In the genomic region with DNA sequence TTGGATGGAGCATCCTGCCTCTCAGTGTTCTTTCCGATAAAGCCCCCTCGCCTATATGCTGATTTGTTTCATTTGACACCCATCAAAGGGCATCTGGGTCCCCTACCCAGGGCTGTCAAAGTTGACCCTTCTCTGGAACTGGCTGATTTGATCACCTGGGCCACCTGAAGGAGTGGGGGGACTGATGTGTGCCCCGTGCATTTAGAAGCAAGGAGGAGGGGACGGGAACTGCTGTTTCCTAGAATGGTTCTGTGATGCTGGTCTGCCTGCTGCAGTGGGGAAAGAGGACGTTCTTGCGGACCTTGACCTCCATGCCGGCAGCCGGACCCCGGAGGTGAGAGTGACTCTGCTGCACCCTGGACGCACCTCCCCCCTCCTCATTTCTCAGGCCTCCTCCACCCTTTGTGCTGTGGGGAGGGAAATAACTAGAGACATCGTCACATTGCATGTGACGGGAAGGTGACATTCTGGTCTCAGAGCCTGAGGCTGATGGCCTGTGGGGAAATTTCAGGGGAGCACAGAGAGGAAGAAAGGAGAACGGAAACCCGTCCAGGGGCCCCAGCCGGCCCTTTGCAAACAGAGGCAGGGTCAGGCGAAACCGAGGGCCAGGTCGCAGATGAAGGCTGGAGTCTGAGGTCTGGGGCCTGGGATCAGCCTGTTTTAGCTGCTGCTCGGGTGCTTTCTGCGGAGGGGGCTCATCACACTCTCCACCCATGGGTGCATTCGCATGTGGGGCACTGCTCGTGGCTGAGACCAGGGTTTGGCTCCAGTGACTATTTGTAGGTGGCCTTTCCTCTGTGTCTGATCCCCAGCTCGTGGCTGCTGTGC, we compare ENCODE assay signal across 14 cellular contexts. TPM values are rescaled to one million over a fixed set of nuclear protein-coding genes. Genes with fewer than 3 reads are reported as not detected.
DNase-seq lines count a peak whose midpoint lies in the region; ATAC-seq and TF ChIP-seq lines count a peak whose summit lies in the region.
"Had no signal": no experiment of that assay in that cellular context is flagged by ENCODE, and none has a peak within 500 bp of the region (broad histone marks: within the 10 kb centered on the region; RNA-seq: fewer than 3 reads in every experiment).

No MANE protein-coding gene starts in this region.

- no peaks in the 10 kb centered on the region for H3K9me3 ChIP-seq in gastrocnemius medialis

- no peak for ATAC-seq in gastrocnemius medialis
- ATAC-seq in GM21526 (IDR thresholded peaks at IDR 0.05; ENCODE audit: low FRiP score, unreplicated experiment) = no peak

- H3K4me3 ChIP-seq in H7 (ENCODE audit: insufficient read depth, low read depth, low read length) = no peak overlapping the region
- H3K4me3 ChIP-seq in gastrocnemius medialis = no peak overlapping the region
- H3K4me3 ChIP-seq: MG63 had no signal

- intact Hi-C loops in gastrocnemius medialis (cut with DNase I; ENCODE audit: low total_unique reads) = no loop called here

- H3K4me1 ChIP-seq in gastrocnemius medialis = peaks cover 9 to 27% of the 10 kb centered on the region in 2 donors

- DNase-seq in H7 (peak; percentile 44), left kidney (ENCODE audit: low read depth, low spot score) (peak; percentile 37), gastrocnemius medialis (peak in 1 of 2 donors; percentile 7), RKO (ENCODE audit: low spot score) (no peak), NCI-H1436 treated with DMSO at 0.1 percent for 48 hours (lab: John Stamatoyannopoulos, UW) (no peak), foreskin melanocyte (no peak)
- peak; percentile 35 for DNase-seq in activated CD8-positive, alpha-beta memory T cell treated with anti-CD3 and anti-CD28 coated beads, Interleukin-2, amount 50 U/mL, for 48 hours
- DNase-seq: effector CD4-positive, alpha-beta T cell; NCI-H345 had no signal

- no peak for TF ChIP-seq CTCF in gastrocnemius medialis (IDR thresholded peaks at IDR 0.05 in 4 of 5, conservative IDR thresholded peaks at IDR 0.05 in 1 of 5)

- H3K27me3 ChIP-seq in H7 (ENCODE audit: control insufficient read depth, insufficient read depth, low read length) (no peaks in the 10 kb centered on the region), gastrocnemius medialis (peaks cover 33 to 42% (median 37%) of the 10 kb centered on the region in 3 donors)

- no peak for TF ChIP-seq POLR2A in gastrocnemius medialis (IDR thresholded peaks at IDR 0.05)

- in situ Hi-C loops in gastrocnemius medialis (cut with MboI; ENCODE audit: low sequenced_read_pairs in 4 of 4) = no loop called here

- peak overlapping the region in 3 of 4 donors; percentile 38 to 59 (median 50) for H3K27ac ChIP-seq in gastrocnemius medialis

- H3K36me3 ChIP-seq in H7 (replicated peaks; ENCODE audit: control insufficient read depth, insufficient read depth, low read length) (no peaks in the 10 kb centered on the region), gastrocnemius medialis (no peaks in the 10 kb centered on the region)
- H3K36me3 ChIP-seq: MG63 had no signal

RNA-seq across cellular contexts. Expression of gene CRYAA, which starts 25.7 kb away (rescaled TPM):
- total RNA-seq in H7 (2014; rRNA removed; shearing (Covaris generic)) = not detected in 2 replicates
- not detected for total RNA-seq in gastrocnemius medialis
- total RNA-seq: activated CD4-positive, alpha-beta T cell treated with anti-CD3 and anti-CD28 coated beads for 36 hours; glomerular endothelial cell; SK-MEL-5 had no signal

Comparison
In these comparisons a context has a peak if more than half of its experiments do, and no peak if none do; other contexts are left out.
1. DNase-seq: peak in H7 (single experiment), activated CD8-positive, alpha-beta memory T cell treated with anti-CD3 and anti-CD28 coated beads, Interleukin-2, amount 50 U/mL, for 48 hours (single experiment) and left kidney (single experiment); none in RKO (single experiment), NCI-H1436 treated with DMSO at 0.1 percent for 48 hours (single experiment) and foreskin melanocyte (single experiment).